15 cellular contexts compared by ENCODE assay signal in genomic region chr1:111669268-111669667, GRCh38. TPM values are rescaled to one million over a fixed set of nuclear protein-coding genes. Genes with fewer than 3 reads are reported as not detected.
DNase-seq lines count a peak whose midpoint lies in the region; ATAC-seq and TF ChIP-seq lines count a peak whose summit lies in the region.
"Had no signal": no experiment of that assay in that cellular context is flagged by ENCODE, and none has a peak within 500 bp of the region (broad histone marks: within the 10 kb centered on the region; RNA-seq: fewer than 3 reads in every experiment).

No MANE protein-coding gene starts in this region.

- H3K4me2 ChIP-seq in OCI-LY7 (ENCODE audit: low read length), result no peak overlapping the region

- H3K4me1 Mint-ChIP-seq in activated B cell treated with CpG ODN at 0.5 μM for 24 hours, result peaks cover 61% of the 10 kb centered on the region

- H3K27ac ChIP-seq in cardiac muscle cell, result peak overlapping the region; percentile 32
- peak overlapping the region; percentile 2 to 75 for H3K27ac ChIP-seq in tibial artery
- no peak overlapping the region for H3K27ac ChIP-seq in OCI-LY7 (ENCODE audit: low read depth, low read length, poor library complexity, severe bottlenecking)
- H3K27ac ChIP-seq in lower lobe of right lung, result no peak overlapping the region
- H3K27ac ChIP-seq: SK-N-MC, vagina had no signal

- POLR2A ChIA-PET in activated B cell treated with CpG ODN at 0.5 μM for 24 hours (lab: Charles Lee), result interaction anchor here (0.7 kb wide), 1 partner anchor 82 kb away, joined by 4 read pairs; no protein-coding TSS in a partner anchor
- POLR2A ChIA-PET in OCI-LY7 (lab: Charles Lee), result interaction anchor here (0.6 to 0.9 kb wide), 4 partner anchors 8 to 878 kb away, joined by 3 to 4 read pairs (median 3); no protein-coding TSS in a partner anchor

- peak overlapping the region; percentile 38 for H3K27ac Mint-ChIP-seq in activated B cell treated with CpG ODN at 0.5 μM for 24 hours

- H3K27me3 ChIP-seq in cardiac muscle cell, result no peaks in the 10 kb centered on the region
- H3K27me3 ChIP-seq in tibial artery, result no peaks in the 10 kb centered on the region
- H3K27me3 ChIP-seq in lower lobe of right lung (ENCODE audit: low read depth), result no peaks in the 10 kb centered on the region
- H3K27me3 ChIP-seq: vagina had no signal

- intact Hi-C loops in cardiac septum (cut with DNase I), result no loop called here
- intact Hi-C loops in activated B cell treated with CpG ODN at 0.5 μM for 24 hours (cut with micrococcal nuclease), result no loop called here
- intact Hi-C loops in tibial artery (cut with DNase I; ENCODE audit: low total_unique reads), result no loop called here
- intact Hi-C loops in OCI-LY7 (cut with micrococcal nuclease; ENCODE audit: unreplicated experiment), result no loop called here
- intact Hi-C loops in lower lobe of right lung (cut with DNase I), result no loop called here

- H3K9me3 ChIP-seq in cardiac muscle cell (ENCODE audit: low read depth), result no peaks in the 10 kb centered on the region
- H3K9me3 ChIP-seq in tibial artery, result no peaks in the 10 kb centered on the region
- H3K9me3 ChIP-seq in OCI-LY7 (ENCODE audit: low read length), result peaks cover 2% of the 10 kb centered on the region; the same call in 1 of the 2 replicates
- H3K9me3 ChIP-seq in lower lobe of right lung, result no peaks in the 10 kb centered on the region
- H3K9me3 ChIP-seq: vagina had no signal

- 0 out of 2 replicates have a peak, but pooled peaks cover 6% of the 10 kb centered on the region for H4K20me1 ChIP-seq in OCI-LY7 (ENCODE audit: insufficient read depth, low read length)

- in situ Hi-C loops in GM13976 (cut with MboI; ENCODE audit: low sequenced_read_pairs, unreplicated experiment), result loop anchor here (10.0 kb wide), 1 partner anchor 164 kb away; the partner anchor contains the start of genes ADORA3 and TMIGD3

- H3K4me1 ChIP-seq in cardiac muscle cell (ENCODE audit: low read depth) (peaks cover 20% of the 10 kb centered on the region), tibial artery (peaks cover 0 to 91% (median 31%) of the 10 kb centered on the region in 4 donors), OCI-LY7 (ENCODE audit: insufficient read depth, low read length, poor library complexity, severe bottlenecking) (no peaks in the 10 kb centered on the region), lower lobe of right lung (peaks cover 54% of the 10 kb centered on the region)

- H3K36me3 ChIP-seq in cardiac muscle cell, result no peaks in the 10 kb centered on the region
- H3K36me3 ChIP-seq in tibial artery, result no peaks in the 10 kb centered on the region
- peaks cover 17% of the 10 kb centered on the region for H3K36me3 ChIP-seq in OCI-LY7 (ENCODE audit: insufficient read depth, low read length)
- peaks cover 9% of the 10 kb centered on the region for H3K36me3 ChIP-seq in lower lobe of right lung
- H3K36me3 ChIP-seq: vagina had no signal

- BruUV-seq in OCI-LY7 (replicated peaks; lab: Mats Ljungman, UMichigan), result no TSS peak

- CTCF ChIA-PET in activated B cell treated with CpG ODN at 0.5 μM for 24 hours (lab: Charles Lee) (interaction anchor here (1.1 to 2.6 kb wide), 3 partner anchors 161 to 188 kb away, joined by 3 to 10 read pairs (median 4); no protein-coding TSS in a partner anchor), OCI-LY7 (lab: Charles Lee; ENCODE audit: unreplicated experiment) (no interaction called here)

- H3K9me2 ChIP-seq in OCI-LY7 (ENCODE audit: insufficient read depth, low read length), result no peaks in the 10 kb centered on the region

- TF ChIP-seq CTCF in cardiac muscle cell (IDR thresholded peaks at IDR 0.05; ENCODE audit: low read depth, low read length) (no peak), activated B cell treated with CpG ODN at 0.5 μM for 24 hours (IDR thresholded peaks at IDR 0.05) (no peak), fibroblast of the aortic adventitia (IDR thresholded peaks at IDR 0.05; ENCODE audit: insufficient read depth, low read length) (no peak), tibial artery (IDR thresholded peaks at IDR 0.05) (no peak), OCI-LY7 (conservative IDR thresholded peaks at IDR 0.05; ENCODE audit: low read length) (no peak), lower lobe of right lung (IDR thresholded peaks at IDR 0.05) (no peak), GM13976 (IDR thresholded peaks at IDR 0.05; ENCODE audit: borderline replicate concordance, control extremely low read depth, extremely low read depth, insufficient read depth, missing control alignments) (no peak)

- H3K79me2 ChIP-seq in OCI-LY7 (ENCODE audit: insufficient read depth, low read depth, low read length), result peaks cover 79% of the 10 kb centered on the region

- H3K27me3 Mint-ChIP-seq in activated B cell treated with CpG ODN at 0.5 μM for 24 hours, result no peaks in the 10 kb centered on the region

- H3K4me3 Mint-ChIP-seq in activated B cell treated with CpG ODN at 0.5 μM for 24 hours, result no peak overlapping the region

- H3K4me3 ChIP-seq in cardiac muscle cell, result no peak overlapping the region
- no peak overlapping the region for H3K4me3 ChIP-seq in fibroblast of the aortic adventitia (ENCODE audit: low read depth, low read length)
- no peak overlapping the region for H3K4me3 ChIP-seq in tibial artery
- no peak overlapping the region for H3K4me3 ChIP-seq in OCI-LY7 (ENCODE audit: low read depth, low read length, poor library complexity, severe bottlenecking)
- no peak overlapping the region for H3K4me3 ChIP-seq in lower lobe of right lung
- H3K4me3 ChIP-seq: GM12878, SK-N-MC, vagina had no signal

- no peaks in the 10 kb centered on the region for H3K9me3 Mint-ChIP-seq in activated B cell treated with CpG ODN at 0.5 μM for 24 hours

- ATAC-seq in activated B cell treated with CpG ODN at 0.5 μM for 24 hours (ENCODE audit: low read depth), result no peak
- no peak for ATAC-seq in lower lobe of right lung
- ATAC-seq: GM12878 had no signal

- no peak overlapping the region for H2AFZ ChIP-seq in OCI-LY7 (ENCODE audit: low read length)

- no peak for DNase-seq in cardiac muscle cell (ENCODE audit: low read depth in 1 of 2, low spot score in 1 of 2)
- no peak for DNase-seq in cardiac septum (ENCODE audit: low spot score)
- no peak for DNase-seq in activated B cell treated with CpG ODN at 0.5 μM for 24 hours
- peak; percentile 53 for DNase-seq in fibroblast of the aortic adventitia (ENCODE audit: low read depth)
- no peak for DNase-seq in tibial artery
- DNase-seq in OCI-LY7 (ENCODE audit: low spot score), result no peak
- no peak for DNase-seq in lower lobe of right lung
- no peak for DNase-seq in GM13976 (ENCODE audit: low spot score)
- DNase-seq: activated CD4-positive, alpha-beta T cell treated with anti-CD3 and anti-CD28 coated beads, Interleukin-2, amount 50 U/mL, for 4 hours; DMS79 treated with DMSO at 0.1 percent for 48 hours; foreskin melanocyte; stimulated activated CD4-positive, alpha-beta T cell treated with anti-CD3 and anti-CD28 coated beads, Interleukin-15, amount 100 ng/mL, for 24 hours had no signal

- H3K36me3 Mint-ChIP-seq in activated B cell treated with CpG ODN at 0.5 μM for 24 hours (ENCODE audit: low read depth), result peaks cover 41% of the 10 kb centered on the region

RNA-seq across cellular contexts. Expression of gene RAP1A, which starts 49.7 kb away (rescaled TPM):
- 9.2 and 13.5 TPM in 2 replicates for total RNA-seq in cardiac muscle cell
- 18.3 and 24.9 TPM in 2 replicates for polyA plus RNA-seq in cardiac muscle cell
- 114 TPM for total RNA-seq in cardiac septum
- 92.4 and 93.8 TPM in 2 replicates for total RNA-seq in activated B cell treated with CpG ODN at 0.5 μM for 24 hours
- total RNA-seq in fibroblast of the aortic adventitia (ENCODE audit: low replicate concordance), result 21.9 and 36.2 TPM in 2 replicates
- total RNA-seq in OCI-LY7 (2014; rRNA removed; shearing (Covaris generic)), result 8.5 and 10.4 TPM in 2 replicates
- 72.0 and 86.3 TPM in 2 replicates for total RNA-seq in OCI-LY7 (2022)
- total RNA-seq in lower lobe of right lung, result 134 TPM

Comparison
In these comparisons a context has a peak if more than half of its experiments do, and no peak if none do; other contexts are left out.
1. H3K27ac ChIP-seq: peak in cardiac muscle cell (single experiment) and tibial artery (2 of 2); none in OCI-LY7 (single experiment) and lower lobe of right lung (single experiment).